In genomic region chr15:40737048-40737447, GRCh38 we compare ENCODE assay signal across 19 cellular contexts. TPM values are rescaled to one million over a fixed set of nuclear protein-coding genes. Genes with fewer than 3 reads are reported as not detected.
A peak's percentile ranks its signal among the peaks of the same experiment; 100 is the strongest.
DNase-seq lines count a peak whose midpoint lies in the region; ATAC-seq, FAIRE-seq and TF ChIP-seq lines count a peak whose summit lies in the region.
"Had no signal": no experiment of that assay in that cellular context is flagged by ENCODE, and none has a peak within 500 bp of the region (broad histone marks: within the 10 kb centered on the region; RNA-seq: fewer than 3 reads in every experiment).

No MANE protein-coding gene starts in this region.

- TF ChIP-seq CTCF in GM23338 (conservative IDR thresholded peaks at IDR 0.05; ENCODE audit: low read depth in 2 of 2) (no peak), K562 (IDR thresholded peaks at IDR 0.05 in 2 of 3, conservative IDR thresholded peaks at IDR 0.05 in 1 of 3; ENCODE audit: insufficient read depth in 2 of 3, low read depth in 1 of 3, low read length in 3 of 3) (no peak), gastroesophageal sphincter (IDR thresholded peaks at IDR 0.05) (no peak)

- intact Hi-C loops in K562 (cut with micrococcal nuclease) = no loop called here

- TF ChIP-seq RAD21 in K562 (CRISPR knock-in tag; conservative IDR thresholded peaks at IDR 0.05 in 1 of 2, IDR thresholded peaks at IDR 0.05 in 1 of 2) = no peak

- 0 out of 2 replicates have a peak overlapping the region, but pooled peaks have one; percentile 60 for H3K27ac ChIP-seq in GM23338 (ENCODE audit: low read depth)
- H3K27ac ChIP-seq in K562 (ENCODE audit: extremely low read depth, low read depth, low read length) = no peak overlapping the region
- no peak overlapping the region for H3K27ac ChIP-seq in gastroesophageal sphincter
- H3K27ac ChIP-seq: BLaER1 had no signal

- H3K9me2 ChIP-seq in GM23338 (ENCODE audit: insufficient read depth) = no peaks in the 10 kb centered on the region

- peaks cover 67% of the 10 kb centered on the region for H3K36me3 Mint-ChIP-seq in GM23338 (ENCODE audit: low read depth)

- H2AFZ ChIP-seq in GM23338 = no peak overlapping the region
- H2AFZ ChIP-seq in K562 (ENCODE audit: low read depth, low read length) = no peak overlapping the region

- no TSS peak for BruUV-seq in K562 (replicated peaks; lab: Mats Ljungman, UMichigan)

- no peak overlapping the region for H3K4me3 Mint-ChIP-seq in GM23338

- ATAC-seq in GM23338 (no peak), K562 (no peak), gastroesophageal sphincter (no peak)
- ATAC-seq: HCT116 had no signal

- H3K27me3 Mint-ChIP-seq in GM23338 (ENCODE audit: insufficient read depth, low read depth, poor library complexity) = peaks cover 9% of the 10 kb centered on the region

- no peaks in the 10 kb centered on the region for H3K79me2 ChIP-seq in GM23338 (replicated peaks; ENCODE audit: insufficient read depth)
- no peaks in the 10 kb centered on the region for H3K79me2 ChIP-seq in K562 (ENCODE audit: control insufficient read depth, insufficient read depth, low read length)

- no peak overlapping the region; the same call in 1 of the 2 replicates for H3K27ac Mint-ChIP-seq in GM23338

- TF ChIP-seq POLR2A in K562 (conservative IDR thresholded peaks at IDR 0.05) = no peak
- TF ChIP-seq POLR2A in gastroesophageal sphincter (IDR thresholded peaks at IDR 0.05) = no peak

- DNase-seq in DMS153 (lab: John Stamatoyannopoulos, UW) = peak; percentile 12
- no peak for DNase-seq in DMS153 treated with DMSO at 0.1 percent for 48 hours (lab: John Stamatoyannopoulos, UW; ENCODE audit: unreplicated experiment)
- DNase-seq in GM23338 (ENCODE audit: low spot score) = no peak
- DNase-seq in NCI-H526 (lab: John Stamatoyannopoulos, UW) = peak; percentile 74 to 77
- no peak for DNase-seq in K562 (ENCODE audit: extremely low read depth in 1 of 4, low spot score in 3 of 4)
- no peak for DNase-seq in midbrain (lab: John Stamatoyannopoulos, UW)
- no peak for DNase-seq in SW 1271 (lab: John Stamatoyannopoulos, UW)
- DNase-seq: 8988T, DMS 273 treated with DMSO at 0.1 percent for 48 hours, KG1, MG63, NCI-H1930, T-helper 1 cell had no signal

- no peaks in the 10 kb centered on the region for H3K9me1 ChIP-seq in K562 (ENCODE audit: control insufficient read depth, insufficient read depth, low read length)

- peaks cover 10% of the 10 kb centered on the region; the same call in 1 of the 2 replicates for H4K20me1 ChIP-seq in GM23338 (replicated peaks; ENCODE audit: insufficient read depth)
- no peaks in the 10 kb centered on the region for H4K20me1 ChIP-seq in K562 (replicated peaks; ENCODE audit: control insufficient read depth, insufficient read depth, low read length)
- H4K20me1 ChIP-seq: BLaER1 had no signal

- POLR2A ChIA-PET in K562 (lab: Yijun Ruan, JAX) = interaction anchor here (0.7 to 2.6 kb wide), 5 partner anchors 10 to 53 kb away, joined by 3 to 9 read pairs (median 4); no protein-coding TSS in a partner anchor

- no peaks in the 10 kb centered on the region for H3K27me3 ChIP-seq in GM23338 (ENCODE audit: insufficient read depth)
- no peaks in the 10 kb centered on the region for H3K27me3 ChIP-seq in K562 (ENCODE audit: control insufficient read depth in 2 of 2, insufficient read depth in 2 of 2, low read length in 2 of 2)
- no peaks in the 10 kb centered on the region for H3K27me3 ChIP-seq in gastroesophageal sphincter
- H3K27me3 ChIP-seq: BLaER1, MG63 had no signal

- H3F3A ChIP-seq in GM23338 (replicated peaks; ENCODE audit: low read depth) = 0 out of 2 replicates have a peak, but pooled peaks cover 9% of the 10 kb centered on the region

- H3K4me3 ChIP-seq in GM23338 (no peak overlapping the region), K562 (no peak overlapping the region), gastroesophageal sphincter (no peak overlapping the region)
- H3K4me3 ChIP-seq: BLaER1, MG63, SK-N-MC had no signal

- H3K9ac ChIP-seq in K562 (ENCODE audit: insufficient read depth in 1 of 2, low read depth in 2 of 2, low read length in 2 of 2) = no peak overlapping the region; a peak in 1 of 4 replicates
- H3K9ac ChIP-seq: BLaER1 had no signal

- peaks cover 33% of the 10 kb centered on the region for H3K36me3 ChIP-seq in GM23338 (ENCODE audit: insufficient read depth)
- peaks cover 91% of the 10 kb centered on the region for H3K36me3 ChIP-seq in K562 (ENCODE audit: control insufficient read depth, insufficient read depth, low read length)
- H3K36me3 ChIP-seq in gastroesophageal sphincter = peaks cover 5 to 100% of the 10 kb centered on the region in 2 donors

- 98% methylated on average over 3 of the region's 3 CpGs for WGBS in K562 (ENCODE audit: insufficient coverage, low coverage, missing lambda C conversion rate)
- 92% methylated on average over 2 to 3 of the region's 3 CpGs for WGBS in gastroesophageal sphincter (ENCODE audit: low coverage in 1 of 2), 2 donors

- TF ChIP-seq EP300 in K562 (IDR thresholded peaks at IDR 0.05; ENCODE audit: low read length) (no peak), gastroesophageal sphincter (IDR thresholded peaks at IDR 0.05) (no peak)

- H3K4me1 Mint-ChIP-seq in GM23338 = peaks cover 35% of the 10 kb centered on the region

- peaks cover 27% of the 10 kb centered on the region for H3K4me1 ChIP-seq in GM23338 (ENCODE audit: insufficient read depth)
- H3K4me1 ChIP-seq in K562 (replicated peaks in 1 of 2; ENCODE audit: control insufficient read depth in 2 of 2, insufficient read depth in 2 of 2, low read length in 2 of 2) = no peaks in the 10 kb centered on the region
- no peaks in the 10 kb centered on the region for H3K4me1 ChIP-seq in gastroesophageal sphincter

- no peaks in the 10 kb centered on the region for H3K9me3 Mint-ChIP-seq in GM23338

- H3K9me3 ChIP-seq in K562 (replicated peaks; ENCODE audit: control insufficient read depth, insufficient read depth, low read depth, low read length) (no peaks in the 10 kb centered on the region), gastroesophageal sphincter (no peaks in the 10 kb centered on the region)
- H3K9me3 ChIP-seq: BLaER1, MG63 had no signal

- no peak for FAIRE-seq in K562 (lab: Jason Lieb, UNC)
- FAIRE-seq: GM18507, HTR-8/SVneo had no signal

- in situ Hi-C loops in K562 (cut with MboI) = no loop called here

- H3K4me2 ChIP-seq in GM23338 = no peak overlapping the region
- no peak overlapping the region for H3K4me2 ChIP-seq in K562 (ENCODE audit: insufficient read depth, low read length)

- CTCF ChIA-PET in K562 (lab: Yijun Ruan, JAX; ENCODE audit: low intra/inter-chr PET ratio) = no interaction called here

RNA-seq across cellular contexts. Expression of gene RMDN3, which starts 18.0 kb away (rescaled TPM):
- 16.4 and 17.0 TPM in 2 replicates for total RNA-seq in GM23338 (2014; rRNA removed; shearing (Covaris generic))
- 13.0 and 15.6 TPM in 2 replicates for polyA plus RNA-seq in GM23338 (2016; fragmentation: Nextera tagmentation; extraction: Ambion mirVana)
- 63.2 and 82.7 TPM in 2 replicates for total RNA-seq in K562 (2011; cell fraction: chromatin; rRNA removed; ENCODE audit: low replicate concordance)
- total RNA-seq in K562 (2011; cell fraction: nucleolus; rRNA removed) = 59.7 and 60.7 TPM in 2 replicates
- total RNA-seq in K562 (2011; cell fraction: nucleoplasm; rRNA removed) = 60.9 and 71.7 TPM in 2 replicates
- total RNA-seq in K562 (2014; rRNA removed) = 25.9 and 33.8 TPM in 2 replicates
- 23.5 and 24.9 TPM in 2 replicates for total RNA-seq in K562 (2014; rRNA removed; fragmentation: Illumina TruSeq; extraction: Trizol)
- total RNA-seq in K562 (2015; rRNA removed; fragmentation: Illumina TruSeq; extraction: Trizol) = 25.4 and 26.4 TPM in 2 replicates
- 38.2 and 39.4 TPM in 2 replicates for total RNA-seq in K562 (2021)
- 28.9 and 32.7 TPM in 2 replicates for polyA plus RNA-seq in K562 (2011; rRNA removed)
- 22.9 and 23.4 TPM in 2 replicates for polyA plus RNA-seq in K562 (2011; cell fraction: cytosol; rRNA removed)
- 38.7 and 41.9 TPM in 2 replicates for polyA plus RNA-seq in K562 (2011; cell fraction: nucleus; rRNA removed)
- 32.4 and 38.8 TPM in 2 replicates for polyA plus RNA-seq in K562 (2012)
- polyA plus RNA-seq in K562 (2014; fragmentation: Illumina TruSeq; extraction: Trizol) = 31.4 and 33.3 TPM in 2 replicates
- 1 to 10 TPM; 8.1 to 8.9 TPM for polyA plus RNA-seq in K562 (2014; fragmentation: Nextera tagmentation; extraction: Ambion mirVana)
- polyA plus RNA-seq in K562 (2014; rRNA removed) = 35.7 and 36.4 TPM in 2 replicates
- polyA minus RNA-seq in K562 (2011; rRNA and poly(A)+ RNA removed) = 19.4 and 23.6 TPM in 2 replicates
- 13.7 and 16.1 TPM in 2 replicates for polyA minus RNA-seq in K562 (2011; cell fraction: cytosol; rRNA and poly(A)+ RNA removed)
- 13.3 and 25.8 TPM in 2 replicates for polyA minus RNA-seq in K562 (2011; cell fraction: nucleus; rRNA and poly(A)+ RNA removed)
- 10 to 100 TPM; 24.2 to 37.2 (median 32.8) TPM for total RNA-seq in gastroesophageal sphincter

RNA-seq across cellular contexts. Expression of gene GCHFR, which starts 26.8 kb away (rescaled TPM):
- 44.2 and 45.4 TPM in 2 replicates for total RNA-seq in GM23338 (2014; rRNA removed; shearing (Covaris generic))
- 38.9 and 40.2 TPM in 2 replicates for polyA plus RNA-seq in GM23338 (2016; fragmentation: Nextera tagmentation; extraction: Ambion mirVana)
- 5.8 and 10.5 TPM in 2 replicates for total RNA-seq in K562 (2011; cell fraction: chromatin; rRNA removed; ENCODE audit: low replicate concordance)
- 15.2 and 19.6 TPM in 2 replicates for total RNA-seq in K562 (2011; cell fraction: nucleolus; rRNA removed)
- total RNA-seq in K562 (2011; cell fraction: nucleoplasm; rRNA removed) = 9.9 and 10.0 TPM in 2 replicates
- total RNA-seq in K562 (2014; rRNA removed) = 81.2 and 83.5 TPM in 2 replicates
- total RNA-seq in K562 (2014; rRNA removed; fragmentation: Illumina TruSeq; extraction: Trizol) = 5.3 and 8.7 TPM in 2 replicates
- total RNA-seq in K562 (2015; rRNA removed; fragmentation: Illumina TruSeq; extraction: Trizol) = 28.2 and 30.0 TPM in 2 replicates
- 31.9 and 37.3 TPM in 2 replicates for total RNA-seq in K562 (2021)
- 20.8 and 33.6 TPM in 2 replicates for polyA plus RNA-seq in K562 (2011; rRNA removed)
- 73.6 and 108 TPM in 2 replicates for polyA plus RNA-seq in K562 (2011; cell fraction: cytosol; rRNA removed)
- 19.7 and 25.2 TPM in 2 replicates for polyA plus RNA-seq in K562 (2011; cell fraction: nucleus; rRNA removed)
- polyA plus RNA-seq in K562 (2012) = 27.0 and 47.9 TPM in 2 replicates
- polyA plus RNA-seq in K562 (2014; fragmentation: Illumina TruSeq; extraction: Trizol) = 16.0 and 25.7 TPM in 2 replicates
- polyA plus RNA-seq in K562 (2014; fragmentation: Nextera tagmentation; extraction: Ambion mirVana) = 10 to 100 TPM; 10.1 to 18.2 TPM
- 55.2 and 75.1 TPM in 2 replicates for polyA plus RNA-seq in K562 (2014; rRNA removed)
- 4.2 and 5.4 TPM in 2 replicates for polyA minus RNA-seq in K562 (2011; rRNA and poly(A)+ RNA removed)
- 9.0 and 17.8 TPM in 2 replicates for polyA minus RNA-seq in K562 (2011; cell fraction: cytosol; rRNA and poly(A)+ RNA removed)
- polyA minus RNA-seq in K562 (2011; cell fraction: nucleus; rRNA and poly(A)+ RNA removed) = 11.4 and 17.0 TPM in 2 replicates
- 10 to 100 TPM in 1 of 4 donors, 1 to 10 TPM in 3; 5.8 to 12.1 (median 6.9) TPM for total RNA-seq in gastroesophageal sphincter

RNA-seq across cellular contexts. Expression of gene C15orf62, which starts 32.7 kb away (rescaled TPM):
- 0.08 and 0.80 TPM in 2 replicates for total RNA-seq in GM23338 (2014; rRNA removed; shearing (Covaris generic))
- polyA plus RNA-seq in GM23338 (2016; fragmentation: Nextera tagmentation; extraction: Ambion mirVana) (0.16 and 0.68 TPM in 2 replicates), K562 (2011; rRNA removed) (0.08 and 0.20 TPM in 2 replicates), K562 (2014; fragmentation: Illumina TruSeq; extraction: Trizol) (0.28 and 0.31 TPM in 2 replicates), K562 (2014; fragmentation: Nextera tagmentation; extraction: Ambion mirVana) (under 1 TPM in 1 of 2 experiments, not detected in 1; 0.01 TPM), K562 (2014; rRNA removed) (0.17 and 0.32 TPM in 2 replicates)
- total RNA-seq in K562 (2011; cell fraction: chromatin; rRNA removed; ENCODE audit: low replicate concordance) = 0.51 and 0.67 TPM in 2 replicates
- total RNA-seq in K562 (2011; cell fraction: nucleolus; rRNA removed) = 0.39 and 0.50 TPM in 2 replicates
- total RNA-seq in K562 (2011; cell fraction: nucleoplasm; rRNA removed) = 0.22 TPM in 1 of 2 replicates, not detected in the other
- total RNA-seq in K562 (2014; rRNA removed) (0.29 and 0.36 TPM in 2 replicates), K562 (2014; rRNA removed; fragmentation: Illumina TruSeq; extraction: Trizol) (0.22 and 0.29 TPM in 2 replicates), K562 (2015; rRNA removed; fragmentation: Illumina TruSeq; extraction: Trizol) (0.57 and 0.76 TPM in 2 replicates), K562 (2021) (0.40 and 0.45 TPM in 2 replicates), gastroesophageal sphincter (under 1 TPM; 0.16 to 0.42 (median 0.31) TPM)
- polyA plus RNA-seq in K562 (2011; cell fraction: cytosol; rRNA removed) = 0.12 and 0.15 TPM in 2 replicates
- 0.24 and 0.34 TPM in 2 replicates for polyA plus RNA-seq in K562 (2011; cell fraction: nucleus; rRNA removed)
- 1.0 and 2.9 TPM in 2 replicates for polyA plus RNA-seq in K562 (2012)
- polyA minus RNA-seq in K562 (2011; rRNA and poly(A)+ RNA removed) = 0.28 and 0.36 TPM in 2 replicates
- polyA minus RNA-seq in K562 (2011; cell fraction: cytosol; rRNA and poly(A)+ RNA removed) = not detected in 2 replicates
- 0.27 and 0.67 TPM in 2 replicates for polyA minus RNA-seq in K562 (2011; cell fraction: nucleus; rRNA and poly(A)+ RNA removed)

RNA-seq across cellular contexts. Expression of gene RAD51, which starts 42.1 kb away (rescaled TPM):
- 19.4 and 20.3 TPM in 2 replicates for total RNA-seq in GM23338 (2014; rRNA removed; shearing (Covaris generic))
- 19.5 and 26.2 TPM in 2 replicates for polyA plus RNA-seq in GM23338 (2016; fragmentation: Nextera tagmentation; extraction: Ambion mirVana)
- total RNA-seq in K562 (2011; cell fraction: chromatin; rRNA removed; ENCODE audit: low replicate concordance) = 42.1 and 48.9 TPM in 2 replicates
- total RNA-seq in K562 (2011; cell fraction: nucleolus; rRNA removed) = 41.2 and 42.0 TPM in 2 replicates
- total RNA-seq in K562 (2011; cell fraction: nucleoplasm; rRNA removed) = 38.6 and 43.4 TPM in 2 replicates
- 34.6 and 41.9 TPM in 2 replicates for total RNA-seq in K562 (2014; rRNA removed)
- 29.8 and 35.7 TPM in 2 replicates for total RNA-seq in K562 (2014; rRNA removed; fragmentation: Illumina TruSeq; extraction: Trizol)
- 25.4 and 26.8 TPM in 2 replicates for total RNA-seq in K562 (2015; rRNA removed; fragmentation: Illumina TruSeq; extraction: Trizol)
- total RNA-seq in K562 (2021) = 55.3 and 63.8 TPM in 2 replicates
- 40.7 and 49.7 TPM in 2 replicates for polyA plus RNA-seq in K562 (2011; rRNA removed)
- 42.9 and 45.9 TPM in 2 replicates for polyA plus RNA-seq in K562 (2011; cell fraction: cytosol; rRNA removed)
- polyA plus RNA-seq in K562 (2011; cell fraction: nucleus; rRNA removed) = 33.2 and 40.6 TPM in 2 replicates
- 48.5 and 49.7 TPM in 2 replicates for polyA plus RNA-seq in K562 (2012)
- 48.5 and 52.3 TPM in 2 replicates for polyA plus RNA-seq in K562 (2014; fragmentation: Illumina TruSeq; extraction: Trizol)
- polyA plus RNA-seq in K562 (2014; fragmentation: Nextera tagmentation; extraction: Ambion mirVana) = 10 to 100 TPM; 16.0 to 16.6 TPM
- polyA plus RNA-seq in K562 (2014; rRNA removed) = 44.8 and 46.7 TPM in 2 replicates
- polyA minus RNA-seq in K562 (2011; rRNA and poly(A)+ RNA removed) = 42.0 and 48.3 TPM in 2 replicates
- 25.9 and 29.5 TPM in 2 replicates for polyA minus RNA-seq in K562 (2011; cell fraction: cytosol; rRNA and poly(A)+ RNA removed)
- 14.4 and 23.3 TPM in 2 replicates for polyA minus RNA-seq in K562 (2011; cell fraction: nucleus; rRNA and poly(A)+ RNA removed)
- 1 to 10 TPM in 1 of 4 donors, not detected in 3; 3.0 TPM for total RNA-seq in gastroesophageal sphincter

Comparison
In these comparisons a context has a peak if more than half of its experiments do, and no peak if none do; other contexts are left out.
1. DNase-seq: peak in DMS153 (single experiment) and NCI-H526 (2 of 2); none in DMS153 treated with DMSO at 0.1 percent for 48 hours (single experiment), GM23338 (single experiment), K562 (0 of 4), midbrain (single experiment) and SW 1271 (0 of 2).